ENCODE assay signal across 25 cellular contexts in the genomic region with DNA sequence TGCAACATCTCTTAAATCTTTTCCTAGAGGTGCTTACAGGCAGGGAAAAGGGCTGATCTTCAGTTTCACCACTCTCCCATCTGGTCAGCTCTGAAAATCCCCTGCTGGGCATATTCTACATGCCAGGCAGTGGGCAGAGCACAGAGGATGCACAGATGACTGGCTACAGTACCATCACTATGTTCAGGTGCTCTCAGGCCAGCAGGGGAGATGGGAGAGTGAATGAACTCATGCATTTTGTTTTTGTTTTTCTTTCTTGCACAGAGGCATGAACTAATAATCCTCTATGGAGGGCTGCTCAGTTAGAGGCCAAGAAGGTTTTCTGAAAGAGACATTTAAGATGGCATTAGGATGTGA. TPM values are rescaled to one million over a fixed set of nuclear protein-coding genes. Genes with fewer than 3 reads are reported as not detected.
"Had no signal": no experiment of that assay in that cellular context is flagged by ENCODE, and none has a peak within 500 bp of the region (broad histone marks: within the 10 kb centered on the region; RNA-seq: fewer than 3 reads in every experiment).

No MANE protein-coding gene starts in this region.

- H3K27ac Mint-ChIP-seq: mesothelial cell of epicardium; nephron; neural progenitor cell; progenitor cell of endocrine pancreas; stimulated activated effector memory CD8-positive, alpha-beta T cell treated with anti-CD3 and anti-CD28 coated beads, Interleukin-12 subunit alpha, Interleukin-12 subunit beta, amount 100 ng/mL, for 72 hours; stimulated activated naive CD8-positive, alpha-beta T cell treated with anti-CD3 and anti-CD28 coated beads, Interleukin-15, Interleukin-2, amounts not matched to agents 100 ng/mL and 50 ng/mL, for 24 hours had no signal

- H3K4me3 Mint-ChIP-seq: mesothelial cell of epicardium; nephron; neural progenitor cell; stimulated activated effector memory CD8-positive, alpha-beta T cell treated with anti-CD3 and anti-CD28 coated beads, Interleukin-12 subunit alpha, Interleukin-12 subunit beta, amount 100 ng/mL, for 72 hours; stimulated activated naive CD8-positive, alpha-beta T cell treated with anti-CD3 and anti-CD28 coated beads, Interleukin-15, Interleukin-2, amounts not matched to agents 100 ng/mL and 50 ng/mL, for 24 hours had no signal

- H3K9me3 Mint-ChIP-seq: mesothelial cell of epicardium; naive B cell; nephron; neural progenitor cell; stimulated activated effector memory CD8-positive, alpha-beta T cell treated with anti-CD3 and anti-CD28 coated beads, Interleukin-12 subunit alpha, Interleukin-12 subunit beta, amount 100 ng/mL, for 72 hours; stimulated activated naive CD8-positive, alpha-beta T cell treated with anti-CD3 and anti-CD28 coated beads, Interleukin-15, Interleukin-2, amounts not matched to agents 100 ng/mL and 50 ng/mL, for 24 hours had no signal

- ATAC-seq: left lobe of liver; mucosa of descending colon; right lobe of liver; stimulated activated effector memory CD8-positive, alpha-beta T cell treated with anti-CD3 and anti-CD28 coated beads, Interleukin-12 subunit alpha, Interleukin-12 subunit beta, amount 100 ng/mL, for 72 hours; upper lobe of right lung had no signal

- H2AFZ ChIP-seq: neural progenitor cell, parathyroid adenoma had no signal

- H3K27ac ChIP-seq: neural progenitor cell, parathyroid adenoma, right lobe of liver, suprapubic skin, transverse colon, uterus had no signal

- H3K27me3 Mint-ChIP-seq: naive B cell; progenitor cell of endocrine pancreas; stimulated activated naive CD8-positive, alpha-beta T cell treated with anti-CD3 and anti-CD28 coated beads, Interleukin-15, Interleukin-2, amounts not matched to agents 100 ng/mL and 50 ng/mL, for 24 hours had no signal

- H3K4me1 ChIP-seq: suprapubic skin, uterus had no signal

- H3K36me3 Mint-ChIP-seq: mesothelial cell of epicardium, neural progenitor cell had no signal

- H3K9ac ChIP-seq: neural progenitor cell, parathyroid adenoma had no signal

- FAIRE-seq: frontal cortex, keratinocyte had no signal

- H3K4me3 ChIP-seq: lung, mucosa of descending colon, neural progenitor cell, right lobe of liver, smooth muscle cell, suprapubic skin, transverse colon, upper lobe of right lung, uterus had no signal

- DNase-seq: cortex of kidney; effector CD4-positive, alpha-beta T cell; mesenchymal stem cell; mucosa of descending colon; naive B cell; right lobe of liver; stimulated activated CD4-positive, alpha-beta T cell treated with anti-CD3 and anti-CD28 coated beads, Interleukin-12 subunit alpha, Interleukin-12 subunit beta, amount 100 ng/mL, for 4 hours; stimulated activated CD4-positive, alpha-beta T cell treated with anti-CD3 and anti-CD28 coated beads, Interleukin-1b, Interleukin-23, amount 100 ng/mL, for 48 hours; stimulated activated CD4-positive, alpha-beta T cell treated with anti-CD3 and anti-CD28 coated beads, Interleukin-4, amount 100 ng/mL, for 24 hours; transverse colon; upper lobe of right lung; uterus had no signal

- H3K4me2 ChIP-seq: neural progenitor cell, smooth muscle cell had no signal

- H3K36me3 ChIP-seq: neural progenitor cell, suprapubic skin, transverse colon, upper lobe of right lung, uterus had no signal

- H3K9me3 ChIP-seq: mucosa of descending colon, right lobe of liver, suprapubic skin, transverse colon, upper lobe of right lung, uterus had no signal

- H3K27me3 ChIP-seq: neural progenitor cell, right lobe of liver, suprapubic skin, transverse colon, upper lobe of right lung, uterus had no signal

RNA-seq across cellular contexts. Expression of gene ELMO1, which starts 19.3 kb away (rescaled TPM):
- polyA plus RNA-seq: keratinocyte had no signal
